12 cellular contexts compared by ENCODE assay signal in genomic region chr12:92995258-92995905, GRCh38.
DNase-seq lines count a peak whose midpoint lies in the region; ATAC-seq lines count a peak whose summit lies in the region.
"Had no signal": no experiment of that assay in that cellular context is flagged by ENCODE, and none has a peak within 500 bp of the region (broad histone marks: within the 10 kb centered on the region; RNA-seq: fewer than 3 reads in every experiment).

No MANE protein-coding gene starts in this region.

- ATAC-seq in GM18867 (IDR thresholded peaks at IDR 0.05; ENCODE audit: unreplicated experiment) (peak; percentile 88), GM21619 (IDR thresholded peaks at IDR 0.05; ENCODE audit: unreplicated experiment) (peak; percentile 71), HG03175 (IDR thresholded peaks at IDR 0.05; ENCODE audit: unreplicated experiment) (peak; percentile 82), memory B cell (ENCODE audit: low read depth) (peak; percentile 97)
- ATAC-seq: naive thymus-derived CD8-positive, alpha-beta T cell; stimulated activated naive CD8-positive, alpha-beta T cell treated with anti-CD3 and anti-CD28 coated beads, Interleukin-15, Interleukin-2, amounts not matched to agents 100 U/mL and 50 U/mL, for 24 hours had no signal

- peak overlapping the region; percentile 56 for H3K4me3 Mint-ChIP-seq in memory B cell
- H3K4me3 Mint-ChIP-seq: naive thymus-derived CD8-positive, alpha-beta T cell had no signal

- peak; percentile 40 to 47 for DNase-seq in memory B cell (ENCODE audit: low spot score in 2 of 2)
- DNase-seq in RPMI8226 = no peak
- no peak for DNase-seq in NCI-H146 (lab: John Stamatoyannopoulos, UW)
- DNase-seq in activated T-cell treated with anti-CD3 and anti-CD28 coated beads for 4 hours = no peak
- DNase-seq in effector CD8-positive, alpha-beta T cell (lab: John Stamatoyannopoulos, UW) = no peak
- DNase-seq: activated naive CD4-positive, alpha-beta T cell; GM23248; naive thymus-derived CD8-positive, alpha-beta T cell; stimulated activated naive CD8-positive, alpha-beta T cell treated with anti-CD3 and anti-CD28 coated beads, Interleukin-15, Interleukin-2, amounts not matched to agents 100 U/mL and 50 U/mL, for 24 hours had no signal

- H3K36me3 Mint-ChIP-seq in memory B cell = peaks cover 8% of the 10 kb centered on the region

- no peaks in the 10 kb centered on the region for H3K9me3 Mint-ChIP-seq in memory B cell

- H3K27ac Mint-ChIP-seq in memory B cell = peak overlapping the region; percentile 87
- H3K27ac Mint-ChIP-seq: naive thymus-derived CD8-positive, alpha-beta T cell had no signal

- H3K4me1 Mint-ChIP-seq in memory B cell = peaks cover 15% of the 10 kb centered on the region

- H3K27me3 Mint-ChIP-seq in memory B cell = no peaks in the 10 kb centered on the region

Comparison
In these comparisons a context has a peak if more than half of its experiments do, and no peak if none do; other contexts are left out.
1. DNase-seq: peak in memory B cell (2 of 2); none in RPMI8226 (single experiment), NCI-H146 (single experiment), activated T-cell treated with anti-CD3 and anti-CD28 coated beads for 4 hours (single experiment) and effector CD8-positive, alpha-beta T cell (single experiment).
2. Peak in every context shown above with its lines, with median percentiles within 50 percentile points of each other: ATAC-seq.